10 cellular contexts compared by ENCODE assay signal in genomic region chr9:94928696-94929372, GRCh38.
DNase-seq lines count a peak whose midpoint lies in the region; ATAC-seq and TF ChIP-seq lines count a peak whose summit lies in the region.
"Had no signal": no experiment of that assay in that cellular context is flagged by ENCODE, and none has a peak within 500 bp of the region (broad histone marks: within the 10 kb centered on the region; RNA-seq: fewer than 3 reads in every experiment).

No MANE protein-coding gene starts in this region.

- no peak for TF ChIP-seq POLR2A in heart left ventricle (IDR thresholded peaks at IDR 0.05)

- WGBS in heart left ventricle, 4 donors, result 65 to 76% (median 71%) methylated on average over 11 to 13 of the region's 13 CpGs
- no CpG with 5 or more reads among the region's 13 CpGs for WGBS in trophoblast cell (ENCODE audit: extremely low coverage, insufficient coverage, insufficient read length)

- CTCF ChIA-PET in T-cell (lab: Charles Lee), result no interaction called here

- H4K12ac ChIP-seq in trophoblast cell (ENCODE audit: low read depth, low read length), result no peak overlapping the region

- H4K8ac ChIP-seq in trophoblast cell (ENCODE audit: low read depth, low read length), result no peak overlapping the region

- no peak for DNase-seq in heart left ventricle
- no peak for DNase-seq in Right ventricle myocardium superior
- DNase-seq in astrocyte of the cerebellum (ENCODE audit: low read depth), result peak; percentile 65
- DNase-seq in foreskin melanocyte, result peak; percentile 12
- no peak for DNase-seq in upper lobe of right lung
- DNase-seq in trophoblast cell, result no peak
- no peak for DNase-seq in T-cell
- DNase-seq: activated naive CD4-positive, alpha-beta T cell treated with Interleukin-2 at 50 U/mL for 16 hours had no signal

- H3K4me1 ChIP-seq in heart left ventricle, result peaks cover 3 to 54% (median 19%) of the 10 kb centered on the region in 12 donors
- peaks cover 10% of the 10 kb centered on the region for H3K4me1 ChIP-seq in upper lobe of right lung
- H3K4me1 ChIP-seq in trophoblast cell (ENCODE audit: control insufficient read depth in 1 of 2, insufficient read depth in 2 of 2, low read length in 2 of 2), result peaks cover 23 to 31% of the 10 kb centered on the region in 2 experiments

- no peak overlapping the region for H3K4me3 Mint-ChIP-seq in T-cell

- no peaks in the 10 kb centered on the region for H3K4me1 Mint-ChIP-seq in T-cell

- POLR2A ChIA-PET in T-cell (lab: Charles Lee), result no interaction called here

- H2AFZ ChIP-seq in trophoblast cell (ENCODE audit: insufficient read depth, low read length, poor library complexity), result no peak overlapping the region

- H3K23ac ChIP-seq in trophoblast cell (ENCODE audit: low read length), result no peak overlapping the region

- no peak overlapping the region for H2BK12ac ChIP-seq in trophoblast cell (ENCODE audit: low read length)

- no peaks in the 10 kb centered on the region for H3K27me3 Mint-ChIP-seq in T-cell

- H3K18ac ChIP-seq in trophoblast cell (ENCODE audit: low read length), result no peak overlapping the region

- H3K79me2 ChIP-seq in trophoblast cell (ENCODE audit: control insufficient read depth, insufficient read depth, low read length, poor library complexity), result peaks cover 7% of the 10 kb centered on the region

- H3K4ac ChIP-seq in trophoblast cell (ENCODE audit: low read depth, low read length), result no peak overlapping the region

- H3K14ac ChIP-seq in trophoblast cell (ENCODE audit: low read length), result no peak overlapping the region

- H3K27me3 ChIP-seq in heart left ventricle (no peaks in the 10 kb centered on the region), upper lobe of right lung (no peaks in the 10 kb centered on the region), trophoblast cell (ENCODE audit: insufficient read depth, low read length) (no peaks in the 10 kb centered on the region)
- H3K27me3 ChIP-seq: tibial artery had no signal

- intact Hi-C loops in heart left ventricle (cut with DNase I) (loop anchor here in 2 of 10 donors (10.0 kb wide), 2 partner anchors 64 to 66 kb away; no protein-coding TSS in a partner anchor), Right ventricle myocardium superior (cut with DNase I) (no loop called here), upper lobe of right lung (cut with DNase I) (no loop called here)

- no peak overlapping the region for H3K4me2 ChIP-seq in trophoblast cell (ENCODE audit: low read length)

- H2BK5ac ChIP-seq in trophoblast cell (ENCODE audit: low read depth, low read length, poor library complexity), result no peak overlapping the region

- no peak overlapping the region for H3K27ac Mint-ChIP-seq in T-cell

- peak overlapping the region in 11 of 12 donors; percentile 42 to 82 (median 75) for H3K27ac ChIP-seq in heart left ventricle
- peak overlapping the region; percentile 65 for H3K27ac ChIP-seq in upper lobe of right lung
- no peak overlapping the region for H3K27ac ChIP-seq in trophoblast cell (ENCODE audit: low read depth, low read length)
- H3K27ac ChIP-seq: tibial artery had no signal

- H3K9ac ChIP-seq in trophoblast cell (ENCODE audit: low read length), result no peak overlapping the region

- H3K36me3 ChIP-seq in heart left ventricle (no peaks in the 10 kb centered on the region), upper lobe of right lung (no peaks in the 10 kb centered on the region), trophoblast cell (ENCODE audit: control insufficient read depth in 1 of 2, insufficient read depth in 2 of 2, low read length in 2 of 2) (peaks cover 0 to 3% of the 10 kb centered on the region in 2 experiments)
- H3K36me3 ChIP-seq: tibial artery had no signal

- no peaks in the 10 kb centered on the region for H3K9me3 Mint-ChIP-seq in T-cell

- no peak overlapping the region for H2BK120ac ChIP-seq in trophoblast cell (ENCODE audit: insufficient read depth, low read length, poor library complexity)

- in situ Hi-C loops in astrocyte of the cerebellum (cut with HindIII; ENCODE audit: low sequenced_read_pairs), result no loop called here

- H2AK5ac ChIP-seq in trophoblast cell (ENCODE audit: low read length), result no peak overlapping the region

- no peak for ATAC-seq in heart left ventricle
- ATAC-seq in Right ventricle myocardium superior (ENCODE audit: poor library complexity), result no peak
- ATAC-seq in upper lobe of right lung, result no peak
- no peak for ATAC-seq in HG02571 (IDR thresholded peaks at IDR 0.05; ENCODE audit: unreplicated experiment)
- no peak for ATAC-seq in T-cell (replicated peaks in 1 of 4)

- H4K91ac ChIP-seq in trophoblast cell (ENCODE audit: low read depth, low read length), result no peak overlapping the region

- H3K9me3 ChIP-seq in heart left ventricle (no peaks in the 10 kb centered on the region), upper lobe of right lung (no peaks in the 10 kb centered on the region), trophoblast cell (ENCODE audit: insufficient read depth, low read depth, low read length) (no peaks in the 10 kb centered on the region)
- H3K9me3 ChIP-seq: tibial artery had no signal

- no peak overlapping the region for H3K4me3 ChIP-seq in heart left ventricle
- H3K4me3 ChIP-seq in astrocyte of the cerebellum (ENCODE audit: low read depth, low read length), result no peak overlapping the region
- H3K4me3 ChIP-seq in upper lobe of right lung, result no peak overlapping the region
- H3K4me3 ChIP-seq in trophoblast cell (ENCODE audit: low read depth, low read length), result no peak overlapping the region
- H3K4me3 ChIP-seq: tibial artery had no signal

- H3K36me3 Mint-ChIP-seq in T-cell, result peaks cover 37% of the 10 kb centered on the region

- TF ChIP-seq CTCF in heart left ventricle (IDR thresholded peaks at IDR 0.05) (no peak), astrocyte of the cerebellum (IDR thresholded peaks at IDR 0.05; ENCODE audit: low read depth, low read length, missing control alignments) (no peak), upper lobe of right lung (IDR thresholded peaks at IDR 0.05) (no peak)

- peaks cover 26% of the 10 kb centered on the region for H3K79me1 ChIP-seq in trophoblast cell (ENCODE audit: low read length)

Comparison
In these comparisons a context has a peak if more than half of its experiments do, and no peak if none do; other contexts are left out.
1. DNase-seq: peak in astrocyte of the cerebellum (single experiment) and foreskin melanocyte (single experiment); none in heart left ventricle (0 of 5), Right ventricle myocardium superior (single experiment), upper lobe of right lung (single experiment), trophoblast cell (0 of 2) and T-cell (0 of 34).